4 cellular contexts compared by ENCODE assay signal in the genomic region with DNA sequence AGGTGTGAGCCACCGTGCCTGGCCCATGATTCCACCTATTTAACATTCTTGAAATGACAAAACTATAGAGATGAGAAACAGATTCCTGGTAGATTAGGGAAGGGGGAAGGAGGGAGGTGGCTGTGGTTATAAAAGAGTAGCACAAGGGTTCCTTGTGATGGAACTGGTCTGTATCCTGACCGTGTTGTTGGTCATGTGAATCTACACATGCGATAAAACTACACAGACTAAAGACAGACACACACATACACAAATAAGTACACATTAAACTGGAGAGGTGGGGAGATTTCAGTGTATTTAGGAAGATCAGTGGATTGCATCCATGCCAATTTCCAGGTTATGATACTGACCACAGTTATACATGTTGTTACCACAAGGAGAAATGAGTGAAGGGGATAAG.
"Had no signal": no experiment of that assay in that cellular context is flagged by ENCODE, and none has a peak within 500 bp of the region (broad histone marks: within the 10 kb centered on the region; RNA-seq: fewer than 3 reads in every experiment).

No MANE protein-coding gene starts in this region.

- H3K27ac ChIP-seq: HL-60 had no signal

- H3K4me1 Mint-ChIP-seq: IgD-negative memory B cell had no signal

- H3K4me3 ChIP-seq: K562 had no signal

- H3K27me3 Mint-ChIP-seq: IgD-negative memory B cell had no signal

- H3K4me3 Mint-ChIP-seq: IgD-negative memory B cell had no signal

- H3K27ac Mint-ChIP-seq: IgD-negative memory B cell had no signal

- DNase-seq: IMR-90 had no signal

- H3K9me3 Mint-ChIP-seq: IgD-negative memory B cell had no signal
